In genomic region chr2:175168564-175168945, GRCh38 we compare ENCODE assay signal across 8 cellular contexts. TPM values are rescaled to one million over a fixed set of nuclear protein-coding genes. Genes with fewer than 3 reads are reported as not detected.
DNase-seq lines count a peak whose midpoint lies in the region; ATAC-seq and TF ChIP-seq lines count a peak whose summit lies in the region.

No MANE protein-coding gene starts in this region.

- peak overlapping the region; percentile 69 for H3K27ac ChIP-seq in CD4-positive, alpha-beta T cell (ENCODE audit: low read depth, low read length)
- H3K27ac ChIP-seq in neural cell (ENCODE audit: low read length): peak overlapping the region; percentile 54

- H3K9me3 ChIP-seq in CD4-positive, alpha-beta T cell (ENCODE audit: control insufficient read depth, low read length): no peaks in the 10 kb centered on the region
- H3K9me3 ChIP-seq in neural cell (ENCODE audit: low read length): no peaks in the 10 kb centered on the region

- no peaks in the 10 kb centered on the region for H3K36me3 ChIP-seq in neural cell (ENCODE audit: insufficient read depth, low read length)

- peaks cover 66% of the 10 kb centered on the region for H3K4me1 Mint-ChIP-seq in CD4-positive, alpha-beta T cell (ENCODE audit: low read depth)

- POLR2A ChIA-PET in CD4-positive, alpha-beta T cell (lab: Charles Lee): interaction anchor here (0.6 to 2.3 kb wide), 10 partner anchors 9 to 1203 kb away, joined by 3 to 54 read pairs (median 4); partner anchors contain the start of genes ATP5MC3 and SCRN3

- TF ChIP-seq CTCF in CD4-positive, alpha-beta T cell (IDR thresholded peaks at IDR 0.05): no peak
- TF ChIP-seq CTCF in choroid plexus epithelial cell (conservative IDR thresholded peaks at IDR 0.05; ENCODE audit: low read depth, low read length): no peak
- no peak for TF ChIP-seq CTCF in neural cell (IDR thresholded peaks at IDR 0.05; ENCODE audit: poor library complexity, severe bottlenecking)

- H3K4me3 ChIP-seq in choroid plexus epithelial cell (ENCODE audit: low read depth, low read length): peak overlapping the region; percentile 90
- H3K4me3 ChIP-seq in neural cell (ENCODE audit: low read length): peak overlapping the region; percentile 88

- H3K4me3 Mint-ChIP-seq in CD4-positive, alpha-beta T cell: peak overlapping the region; percentile 91

- H3K27me3 ChIP-seq in CD4-positive, alpha-beta T cell (ENCODE audit: control insufficient read depth, insufficient read depth, low read length): no peaks in the 10 kb centered on the region
- no peaks in the 10 kb centered on the region for H3K27me3 ChIP-seq in neural cell (ENCODE audit: insufficient read depth, low read depth, low read length)

- H4K20me1 ChIP-seq in neural cell (ENCODE audit: insufficient read depth): peaks cover 6% of the 10 kb centered on the region

- peak; percentile 8 for TF ChIP-seq RAD21 in neural cell (conservative IDR thresholded peaks at IDR 0.05)

- peaks cover 22% of the 10 kb centered on the region for H3K36me3 Mint-ChIP-seq in CD4-positive, alpha-beta T cell (ENCODE audit: low read depth)

- CTCF ChIA-PET in CD4-positive, alpha-beta T cell (lab: Charles Lee): interaction anchor here (0.9 kb wide), 1 partner anchor 11 kb away, joined by 3 read pairs; no protein-coding TSS in a partner anchor

- H3F3A ChIP-seq in neural cell (ENCODE audit: insufficient read depth, low read length, poor library complexity, severe bottlenecking): no peaks in the 10 kb centered on the region

- peaks cover 39% of the 10 kb centered on the region for H3K79me2 ChIP-seq in neural cell (replicated peaks; ENCODE audit: insufficient read depth, low read length)

- peak overlapping the region; percentile 90 for H3K27ac Mint-ChIP-seq in CD4-positive, alpha-beta T cell

- intact Hi-C loops in CD4-positive, alpha-beta T cell (cut with DNase I, micrococcal nuclease): loop anchor here (1.0 to 10.0 kb wide), 3 partner anchors 12 to 924 kb away; partner anchors contain the start of genes ATP5MC3 (in 1 of the 2) and OLA1 (in 1 of the 2)

- peak; percentile 19 for ATAC-seq in CD4-positive, alpha-beta T cell (ENCODE audit: poor library complexity)
- peak; percentile 25 for ATAC-seq in GM21360 (IDR thresholded peaks at IDR 0.05; ENCODE audit: unreplicated experiment)
- peak; percentile 19 for ATAC-seq in HG03571 (IDR thresholded peaks at IDR 0.05; ENCODE audit: unreplicated experiment)

- DNase-seq in CD4-positive, alpha-beta T cell: no peak
- DNase-seq in choroid plexus epithelial cell (ENCODE audit: low read depth): no peak
- no peak for DNase-seq in effector CD8-positive, alpha-beta T cell (lab: John Stamatoyannopoulos, UW)
- no peak for DNase-seq in NCI-H510A (lab: John Stamatoyannopoulos, UW)
- DNase-seq in D341Med (ENCODE audit: low spot score): no peak

- TF ChIP-seq EP300 in neural cell (conservative IDR thresholded peaks at IDR 0.05; ENCODE audit: poor library complexity, severe bottlenecking): no peak

- peak overlapping the region; percentile 37 for H2AFZ ChIP-seq in neural cell (ENCODE audit: low read depth, low read length)

- H3K4me2 ChIP-seq in neural cell (ENCODE audit: low read length): peak overlapping the region; percentile 88

- no peaks in the 10 kb centered on the region for H3K9me2 ChIP-seq in neural cell (ENCODE audit: insufficient read depth, low read length)

- H3K27me3 Mint-ChIP-seq in CD4-positive, alpha-beta T cell: no peaks in the 10 kb centered on the region

- peak overlapping the region; percentile 70 for H3K9ac ChIP-seq in neural cell (ENCODE audit: low read length)

- no peaks in the 10 kb centered on the region for H3K9me3 Mint-ChIP-seq in CD4-positive, alpha-beta T cell

TF ChIP-seq in neural cell, 6 proteins besides CTCF, POLR2A, EP300 and RAD21:
- TF ChIP-seq MXI1 (conservative IDR thresholded peaks at IDR 0.05; ENCODE audit: poor library complexity, severe bottlenecking) (no peak), TAF1 (IDR thresholded peaks at IDR 0.05; ENCODE audit: low read depth) (peak; percentile 26), POLR2AphosphoS5 (IDR thresholded peaks at IDR 0.05) (peak; percentile 39), EZH2 (IDR thresholded peaks at IDR 0.05; ENCODE audit: borderline replicate concordance, insufficient read depth, low read length, poor library complexity, severe bottlenecking) (no peak), SMC3 (conservative IDR thresholded peaks at IDR 0.05; ENCODE audit: poor library complexity) (no peak)
- TF ChIP-seq, protein P1, sequence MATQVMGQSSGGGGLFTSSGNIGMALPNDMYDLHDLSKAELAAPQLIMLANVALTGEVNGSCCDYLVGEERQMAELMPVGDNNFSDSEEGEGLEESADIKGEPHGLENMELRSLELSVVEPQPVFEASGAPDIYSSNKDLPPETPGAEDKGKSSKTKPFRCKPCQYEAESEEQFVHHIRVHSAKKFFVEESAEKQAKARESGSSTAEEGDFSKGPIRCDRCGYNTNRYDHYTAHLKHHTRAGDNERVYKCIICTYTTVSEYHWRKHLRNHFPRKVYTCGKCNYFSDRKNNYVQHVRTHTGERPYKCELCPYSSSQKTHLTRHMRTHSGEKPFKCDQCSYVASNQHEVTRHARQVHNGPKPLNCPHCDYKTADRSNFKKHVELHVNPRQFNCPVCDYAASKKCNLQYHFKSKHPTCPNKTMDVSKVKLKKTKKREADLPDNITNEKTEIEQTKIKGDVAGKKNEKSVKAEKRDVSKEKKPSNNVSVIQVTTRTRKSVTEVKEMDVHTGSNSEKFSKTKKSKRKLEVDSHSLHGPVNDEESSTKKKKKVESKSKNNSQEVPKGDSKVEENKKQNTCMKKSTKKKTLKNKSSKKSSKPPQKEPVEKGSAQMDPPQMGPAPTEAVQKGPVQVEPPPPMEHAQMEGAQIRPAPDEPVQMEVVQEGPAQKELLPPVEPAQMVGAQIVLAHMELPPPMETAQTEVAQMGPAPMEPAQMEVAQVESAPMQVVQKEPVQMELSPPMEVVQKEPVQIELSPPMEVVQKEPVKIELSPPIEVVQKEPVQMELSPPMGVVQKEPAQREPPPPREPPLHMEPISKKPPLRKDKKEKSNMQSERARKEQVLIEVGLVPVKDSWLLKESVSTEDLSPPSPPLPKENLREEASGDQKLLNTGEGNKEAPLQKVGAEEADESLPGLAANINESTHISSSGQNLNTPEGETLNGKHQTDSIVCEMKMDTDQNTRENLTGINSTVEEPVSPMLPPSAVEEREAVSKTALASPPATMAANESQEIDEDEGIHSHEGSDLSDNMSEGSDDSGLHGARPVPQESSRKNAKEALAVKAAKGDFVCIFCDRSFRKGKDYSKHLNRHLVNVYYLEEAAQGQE (IDR thresholded peaks at IDR 0.05; ENCODE audit: borderline replicate concordance): no peak
TF ChIP-seq in neural cell: peak in this region for 2.

RNA-seq across cellular contexts. Expression of gene ATF2, which starts 0.6 kb away (rescaled TPM):
- 10 to 100 TPM; 44.7 to 44.8 TPM for total RNA-seq in CD4-positive, alpha-beta T cell
- polyA plus RNA-seq in neural cell: 89.2 and 93.4 TPM in 2 replicates
- polyA minus RNA-seq in neural cell: 198 and 222 TPM in 2 replicates

RNA-seq across cellular contexts. Expression of gene ATP5MC3, which starts 13.0 kb away (rescaled TPM):
- 10 to 100 TPM; 79.5 to 81.6 TPM for total RNA-seq in CD4-positive, alpha-beta T cell
- polyA plus RNA-seq in neural cell: 261 and 303 TPM in 2 replicates
- 79.6 and 83.1 TPM in 2 replicates for polyA minus RNA-seq in neural cell
